In genomic region chr5:130386155-130386554, GRCh38 we compare ENCODE assay signal across 27 cellular contexts.
DNase-seq lines count a peak whose midpoint lies in the region; ATAC-seq, FAIRE-seq and TF ChIP-seq lines count a peak whose summit lies in the region.
"Had no signal": no experiment of that assay in that cellular context is flagged by ENCODE, and none has a peak within 500 bp of the region (broad histone marks: within the 10 kb centered on the region; RNA-seq: fewer than 3 reads in every experiment).

No MANE protein-coding gene starts in this region.

- POLR2A ChIA-PET in endothelial cell of umbilical vein (lab: Charles Lee): no interaction called here

- no peaks in the 10 kb centered on the region for H3K36me3 Mint-ChIP-seq in nephron (ENCODE audit: low read depth)
- H3K36me3 Mint-ChIP-seq: activated naive CD8-positive, alpha-beta T cell treated with anti-CD3 and anti-CD28 coated beads for 36 hours; CD8-positive, alpha-beta T cell; type B pancreatic cell had no signal

- dilution Hi-C loops in endothelial cell of umbilical vein (cut with MboI; ENCODE audit: extremely low pct_ligation_motif_present, low sequenced_read_pairs): no loop called here

- no peak overlapping the region for H2AFZ ChIP-seq in endothelial cell of umbilical vein (ENCODE audit: low read depth, low read length)

- H3K79me2 ChIP-seq in endothelial cell of umbilical vein (ENCODE audit: control insufficient read depth, insufficient read depth, low read length): no peaks in the 10 kb centered on the region

- H3K27me3 Mint-ChIP-seq in stimulated activated naive CD8-positive, alpha-beta T cell treated with anti-CD3 and anti-CD28 coated beads, Interleukin-15, amount 100 ng/mL, for 72 hours: no peaks in the 10 kb centered on the region
- H3K27me3 Mint-ChIP-seq in nephron (ENCODE audit: low read depth): no peaks in the 10 kb centered on the region
- H3K27me3 Mint-ChIP-seq: activated naive CD8-positive, alpha-beta T cell treated with anti-CD3 and anti-CD28 coated beads for 36 hours; type B pancreatic cell had no signal

- no peak overlapping the region for H3K4me2 ChIP-seq in endothelial cell of umbilical vein (ENCODE audit: insufficient read depth, low read length)

- no peak overlapping the region for H3K27ac ChIP-seq in endothelial cell of umbilical vein (ENCODE audit: insufficient read depth, low read depth, low read length)
- H3K27ac ChIP-seq: gastroesophageal sphincter, HL-60, neutrophil had no signal

- no peaks in the 10 kb centered on the region for H4K20me1 ChIP-seq in endothelial cell of umbilical vein (replicated peaks; ENCODE audit: control insufficient read depth, extremely low read depth, insufficient read depth, low read length)

- no peak overlapping the region for H3K9ac ChIP-seq in endothelial cell of umbilical vein (replicated peaks; ENCODE audit: extremely low read depth, insufficient read depth, low read length)

- no peak for TF ChIP-seq POLR2A in endothelial cell of umbilical vein (IDR thresholded peaks at IDR 0.05; ENCODE audit: low read depth, low read length)

- no peaks in the 10 kb centered on the region for H3K4me1 ChIP-seq in endothelial cell of umbilical vein (ENCODE audit: control insufficient read depth, extremely low read depth, insufficient read depth, low read length)
- H3K4me1 ChIP-seq: gastroesophageal sphincter had no signal

- H3K9me3 ChIP-seq in endothelial cell of umbilical vein (replicated peaks; ENCODE audit: control insufficient read depth, insufficient read depth, low read length): no peaks in the 10 kb centered on the region
- H3K9me3 ChIP-seq: gastroesophageal sphincter, mucosa of descending colon, neutrophil had no signal

- no peaks in the 10 kb centered on the region for H3K27me3 ChIP-seq in endothelial cell of umbilical vein (ENCODE audit: control insufficient read depth in 2 of 2, insufficient read depth in 2 of 2, low read length in 2 of 2)
- H3K27me3 ChIP-seq: gastroesophageal sphincter, neutrophil had no signal

- DNase-seq in stimulated activated naive CD8-positive, alpha-beta T cell treated with anti-CD3 and anti-CD28 coated beads, Interleukin-15, amount 100 ng/mL, for 72 hours: no peak
- DNase-seq in stimulated activated naive CD8-positive, alpha-beta T cell treated with anti-CD3 and anti-CD28 coated beads, Interleukin-15, Interleukin-2, amounts not matched to agents 100 U/mL and 50 U/mL, for 24 hours: no peak
- peak; percentile 17 for DNase-seq in endothelial cell of umbilical vein (ENCODE audit: low read depth, low spot score)
- DNase-seq in NCI-H1694 treated with DMSO at 0.1 percent for 48 hours (lab: John Stamatoyannopoulos, UW): no peak
- DNase-seq in CD1c-positive myeloid dendritic cell (ENCODE audit: extremely low spot score): no peak
- DNase-seq in HUDEP-2 (lab: John Stamatoyannopoulos, UW; ENCODE audit: unreplicated experiment in 76 of 76): no peak
- DNase-seq: 8988T; activated CD4-positive, alpha-beta T cell treated with anti-CD3 and anti-CD28 coated beads, Interleukin-2, amount 50 U/mL, for 48 hours; activated CD4-positive, CD25-positive, alpha-beta regulatory T cell; activated CD8-positive, alpha-beta memory T cell treated with anti-CD3 and anti-CD28 coated beads, Interleukin-2, amount 50 U/mL, for 48 hours; activated naive CD8-positive, alpha-beta T cell treated with anti-CD3 and anti-CD28 coated beads for 36 hours; CD8-positive, alpha-beta T cell; GOT3; mucosa of descending colon; NCI-H1105 treated with DMSO at 0.1 percent for 48 hours; NCI-H2081 treated with DMSO at 0.1 percent for 48 hours; NCI-H345; NCI-H774; T-helper 9 cell had no signal

- TF ChIP-seq CTCF in endothelial cell of umbilical vein (IDR thresholded peaks at IDR 0.05; ENCODE audit: extremely low read depth in 1 of 2, insufficient read depth in 1 of 2, low read depth in 1 of 2, low read length in 2 of 2) (no peak), nephron (IDR thresholded peaks at IDR 0.05; ENCODE audit: unreplicated experiment in 3 of 3) (no peak)

- H3K4me3 Mint-ChIP-seq in stimulated activated naive CD8-positive, alpha-beta T cell treated with anti-CD3 and anti-CD28 coated beads, Interleukin-15, amount 100 ng/mL, for 72 hours: no peak overlapping the region
- no peak overlapping the region for H3K4me3 Mint-ChIP-seq in nephron
- H3K4me3 Mint-ChIP-seq: activated naive CD8-positive, alpha-beta T cell treated with anti-CD3 and anti-CD28 coated beads for 36 hours; CD8-positive, alpha-beta T cell; type B pancreatic cell had no signal

- H3K9me3 Mint-ChIP-seq in stimulated activated naive CD8-positive, alpha-beta T cell treated with anti-CD3 and anti-CD28 coated beads, Interleukin-15, amount 100 ng/mL, for 72 hours: no peaks in the 10 kb centered on the region
- H3K9me3 Mint-ChIP-seq in nephron: no peaks in the 10 kb centered on the region
- H3K9me3 Mint-ChIP-seq: activated naive CD8-positive, alpha-beta T cell treated with anti-CD3 and anti-CD28 coated beads for 36 hours; CD8-positive, alpha-beta T cell; type B pancreatic cell had no signal

- intact Hi-C loops in endothelial cell of umbilical vein (cut with micrococcal nuclease): no loop called here

- H3K36me3 ChIP-seq in endothelial cell of umbilical vein (ENCODE audit: control insufficient read depth in 2 of 2, extremely low read depth in 1 of 2, insufficient read depth in 2 of 2, low read length in 2 of 2): no peaks in the 10 kb centered on the region
- H3K36me3 ChIP-seq: gastroesophageal sphincter, neutrophil had no signal

- H3K9me1 ChIP-seq in endothelial cell of umbilical vein (replicated peaks; ENCODE audit: control insufficient read depth, extremely low read depth, insufficient read depth, low read length): no peaks in the 10 kb centered on the region

- no peak for FAIRE-seq in endothelial cell of umbilical vein (lab: Jason Lieb, UNC)
- FAIRE-seq: HepG2, keratinocyte had no signal

- CTCF ChIA-PET in endothelial cell of umbilical vein (lab: Charles Lee): interaction anchor here (1.0 to 1.2 kb wide), 3 partner anchors 9 to 276 kb away, joined by 3 to 4 read pairs (median 3); no protein-coding TSS in a partner anchor

- no peak overlapping the region for H3K4me3 ChIP-seq in endothelial cell of umbilical vein (replicated peaks in 1 of 3; ENCODE audit: insufficient read depth in 1 of 3, low read depth in 1 of 3, low read length in 3 of 3)
- H3K4me3 ChIP-seq: gastroesophageal sphincter, mucosa of descending colon had no signal

- BruUV-seq in endothelial cell of umbilical vein (replicated peaks; lab: Mats Ljungman, UMichigan): no TSS peak

- no peak for ATAC-seq in stimulated activated naive CD8-positive, alpha-beta T cell treated with anti-CD3 and anti-CD28 coated beads, Interleukin-15, amount 100 ng/mL, for 72 hours
- no peak for ATAC-seq in stimulated activated naive CD8-positive, alpha-beta T cell treated with anti-CD3 and anti-CD28 coated beads, Interleukin-15, Interleukin-2, amounts not matched to agents 100 U/mL and 50 U/mL, for 24 hours
- no peak for ATAC-seq in GM18858 (IDR thresholded peaks at IDR 0.05; ENCODE audit: unreplicated experiment)
- ATAC-seq: CD8-positive, alpha-beta T cell; gastroesophageal sphincter; HepG2; mucosa of descending colon had no signal

- peak overlapping the region; percentile 60 to 68 for H3K27ac Mint-ChIP-seq in stimulated activated naive CD8-positive, alpha-beta T cell treated with anti-CD3 and anti-CD28 coated beads, Interleukin-15, amount 100 ng/mL, for 72 hours
- peak overlapping the region in 2 of 3 experiments; percentile 10 to 15 for H3K27ac Mint-ChIP-seq in nephron
- H3K27ac Mint-ChIP-seq: activated naive CD8-positive, alpha-beta T cell treated with anti-CD3 and anti-CD28 coated beads for 36 hours; CD8-positive, alpha-beta T cell; type B pancreatic cell had no signal

- H3K4me1 Mint-ChIP-seq in stimulated activated naive CD8-positive, alpha-beta T cell treated with anti-CD3 and anti-CD28 coated beads, Interleukin-15, amount 100 ng/mL, for 72 hours: no peaks in the 10 kb centered on the region
- H3K4me1 Mint-ChIP-seq in nephron: peaks cover 5% of the 10 kb centered on the region
- H3K4me1 Mint-ChIP-seq: activated naive CD8-positive, alpha-beta T cell treated with anti-CD3 and anti-CD28 coated beads for 36 hours had no signal

TF ChIP-seq in endothelial cell of umbilical vein, 7 proteins besides CTCF, POLR2A, EP300 and RAD21:
- TF ChIP-seq GATA2 (IDR thresholded peaks at IDR 0.05; ENCODE audit: insufficient read depth, insufficient read length, low read depth, low read length): no peak
- TF ChIP-seq FOS (IDR thresholded peaks at IDR 0.05; ENCODE audit: borderline replicate concordance, insufficient read depth, low read length): no peak
- TF ChIP-seq MYC (IDR thresholded peaks at IDR 0.05; ENCODE audit: low read depth, low read length): no peak
- no peak for TF ChIP-seq POLR2AphosphoS5 (IDR thresholded peaks at IDR 0.05; ENCODE audit: insufficient read depth, low read depth, low read length)
- TF ChIP-seq MAX (IDR thresholded peaks at IDR 0.05; ENCODE audit: insufficient read depth, insufficient read length): no peak
- TF ChIP-seq JUN (IDR thresholded peaks at IDR 0.05; ENCODE audit: borderline replicate concordance, insufficient read depth, insufficient read length, low read depth): no peak
- TF ChIP-seq EZH2 (IDR thresholded peaks at IDR 0.05; ENCODE audit: borderline replicate concordance, low read depth, low read length, severe bottlenecking): no peak
